ENCODE assay signal across 8 cellular contexts in the genomic region with DNA sequence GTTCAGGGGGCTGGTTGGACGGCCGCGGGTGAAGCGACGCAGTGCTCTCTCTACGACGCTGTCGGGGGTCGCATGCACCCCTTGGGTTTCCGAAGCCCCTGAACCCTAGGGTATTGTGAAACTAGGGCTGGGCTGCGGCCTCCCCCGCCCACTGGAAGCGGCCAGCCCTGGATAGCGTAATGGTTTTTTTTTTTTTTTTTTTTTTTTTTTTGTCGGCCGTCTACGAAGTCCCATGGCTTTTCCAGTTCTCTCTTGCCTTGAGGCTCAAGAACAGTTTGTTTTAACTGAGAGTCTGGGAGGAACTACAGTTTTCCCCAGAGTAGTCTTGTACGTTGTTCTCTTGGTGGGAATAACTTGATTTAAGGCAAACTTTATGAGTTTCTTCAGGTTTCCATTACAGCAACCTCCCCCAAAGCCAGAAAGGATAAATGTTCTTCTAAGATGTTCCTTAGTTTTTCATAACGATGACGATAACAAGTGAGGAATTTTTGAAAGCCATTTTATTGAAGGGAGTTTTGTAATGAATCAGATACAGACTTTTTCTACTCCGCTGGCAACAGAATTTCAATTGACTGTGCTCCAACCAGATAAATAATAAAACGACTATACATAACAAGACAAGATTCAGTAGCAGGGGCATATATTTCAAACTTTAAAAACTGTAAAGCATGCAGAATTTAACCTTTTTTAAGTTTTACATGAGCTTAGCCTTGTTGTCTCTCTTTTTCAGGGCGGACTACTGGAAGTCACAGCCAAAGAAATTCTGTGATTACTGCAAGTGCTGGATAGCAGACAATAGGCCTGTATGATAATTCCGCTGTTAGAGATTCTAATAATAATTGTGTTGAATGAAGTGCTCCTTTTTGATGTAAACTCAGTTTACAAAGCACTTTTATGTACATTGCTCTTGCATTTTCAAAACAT. TPM values are rescaled to one million over a fixed set of nuclear protein-coding genes. Genes with fewer than 3 reads are reported as not detected.
DNase-seq lines count a peak whose midpoint lies in the region; ATAC-seq lines count a peak whose summit lies in the region.

No MANE protein-coding gene starts in this region.

- DNase-seq in RKO (ENCODE audit: low spot score) (peak; percentile 85), memory B cell (ENCODE audit: low spot score in 2 of 2) (no peak)
- DNase-seq in stimulated activated naive CD4-positive, alpha-beta T cell treated with Interleukin-2 at 50 U/mL for 16 hours (lab: John Stamatoyannopoulos, UW) = no peak

- H3K9me3 ChIP-seq in BLaER1 treated with 17β-estradiol and CSF1 and Interleukin-3, amounts not matched to agents 10 nM and 100 nM (replicated peaks in 1 of 11) = no peaks in the 10 kb centered on the region
- H3K9me3 ChIP-seq in ectodermal cell (ENCODE audit: control insufficient read depth, low read length) = no peaks in the 10 kb centered on the region

- H3K27ac Mint-ChIP-seq in memory B cell = peak overlapping the region; percentile 100

- H3K9ac ChIP-seq in BLaER1 treated with 17β-estradiol and CSF1 and Interleukin-3, amounts not matched to agents 10 nM and 100 nM = peak overlapping the region; percentile 90 to 98 (median 96)

- H3K36me3 ChIP-seq in BLaER1 treated with 17β-estradiol and CSF1 and Interleukin-3, amounts not matched to agents 10 nM and 100 nM = peaks cover 23 to 58% (median 41%) of the 10 kb centered on the region in 11 experiments
- H3K36me3 ChIP-seq in ectodermal cell (ENCODE audit: control insufficient read depth, insufficient read depth, low read length) = peaks cover 16% of the 10 kb centered on the region
- no peaks in the 10 kb centered on the region for H3K36me3 ChIP-seq in urinary bladder (ENCODE audit: insufficient read depth)

- H3K4me2 ChIP-seq in BLaER1 treated with 17β-estradiol and CSF1 and Interleukin-3, amounts not matched to agents 10 nM and 100 nM = peak overlapping the region; percentile 72 to 97 (median 92)

- H3K4me1 Mint-ChIP-seq in memory B cell = peaks cover 13% of the 10 kb centered on the region

- peak; percentile 32 for ATAC-seq in GM19025 (IDR thresholded peaks at IDR 0.05; ENCODE audit: low read depth, unreplicated experiment)
- ATAC-seq in HG03135 (IDR thresholded peaks at IDR 0.05; ENCODE audit: unreplicated experiment) = peak; percentile 33
- ATAC-seq in memory B cell (ENCODE audit: low read depth) = peak; percentile 1

- peak overlapping the region; percentile 77 to 89 (median 84) for H3K4me3 ChIP-seq in BLaER1 treated with 17β-estradiol and CSF1 and Interleukin-3, amounts not matched to agents 10 nM and 100 nM
- H3K4me3 ChIP-seq in ectodermal cell (ENCODE audit: insufficient read depth, low read depth, low read length) (peak overlapping the region; percentile 71), urinary bladder (ENCODE audit: low read depth, low read length) (peak overlapping the region; percentile 74)

- H3K9me3 Mint-ChIP-seq in memory B cell = no peaks in the 10 kb centered on the region

- no peaks in the 10 kb centered on the region for H3K27me3 Mint-ChIP-seq in memory B cell

- WGBS in ectodermal cell, 2 experiments = 10 to 11% methylated on average over 21 to 24 of the region's 24 CpGs
- WGBS in urinary bladder = 2% methylated on average over 24 of the region's 24 CpGs

- H3K36me3 Mint-ChIP-seq in memory B cell = peaks cover 5% of the 10 kb centered on the region

- peak overlapping the region; percentile 97 for H3K4me3 Mint-ChIP-seq in memory B cell

- H3K27ac ChIP-seq in BLaER1 treated with 17β-estradiol and CSF1 and Interleukin-3, amounts not matched to agents 10 nM and 100 nM = peak overlapping the region; percentile 87 to 98 (median 96)
- H3K27ac ChIP-seq in ectodermal cell (ENCODE audit: insufficient read depth, low read depth, low read length, poor library complexity, severe bottlenecking) (peak overlapping the region; percentile 93), urinary bladder (ENCODE audit: low read depth) (peak overlapping the region; percentile 98)

- peaks cover 16 to 41% (median 33%) of the 10 kb centered on the region in 10 experiments for H3K4me1 ChIP-seq in BLaER1 treated with 17β-estradiol and CSF1 and Interleukin-3, amounts not matched to agents 10 nM and 100 nM
- H3K4me1 ChIP-seq in ectodermal cell (ENCODE audit: control insufficient read depth, insufficient read depth, low read length) (no peaks in the 10 kb centered on the region), urinary bladder (ENCODE audit: insufficient read depth) (peaks cover 1% of the 10 kb centered on the region)

- H4K20me1 ChIP-seq in BLaER1 treated with 17β-estradiol and CSF1 and Interleukin-3, amounts not matched to agents 10 nM and 100 nM = peaks cover 6 to 29% (median 22%) of the 10 kb centered on the region in 11 experiments; a peak in 20 of 22 replicates

- no peaks in the 10 kb centered on the region for H3K27me3 ChIP-seq in BLaER1 treated with 17β-estradiol and CSF1 and Interleukin-3, amounts not matched to agents 10 nM and 100 nM
- no peaks in the 10 kb centered on the region for H3K27me3 ChIP-seq in ectodermal cell (ENCODE audit: control insufficient read depth, insufficient read depth, low read length, poor library complexity, severe bottlenecking)

RNA-seq across cellular contexts. Expression of gene WBP4, which starts 0.9 kb away (rescaled TPM):
- polyA plus RNA-seq in ectodermal cell (2013, experiment 1 of 4) = 22.1 TPM
- 22.2 TPM for polyA plus RNA-seq in ectodermal cell (2013, experiment 2 of 4)
- polyA plus RNA-seq in ectodermal cell (2013, experiment 3 of 4) = 18.6 TPM
- 20.8 TPM for polyA plus RNA-seq in ectodermal cell (2013, experiment 4 of 4)
- total RNA-seq in urinary bladder = 14.5 TPM
- polyA plus RNA-seq in urinary bladder = 14.5 TPM

RNA-seq across cellular contexts. Expression of gene ELF1, which starts 43.1 kb away (rescaled TPM):
- 20.0 TPM for polyA plus RNA-seq in ectodermal cell (2013, experiment 1 of 4)
- 15.0 TPM for polyA plus RNA-seq in ectodermal cell (2013, experiment 2 of 4)
- 13.4 TPM for polyA plus RNA-seq in ectodermal cell (2013, experiment 3 of 4)
- 15.1 TPM for polyA plus RNA-seq in ectodermal cell (2013, experiment 4 of 4)
- total RNA-seq in urinary bladder = 83.9 TPM
- polyA plus RNA-seq in urinary bladder = 57.4 TPM
